ENCODE assay signal across 7 cellular contexts in genomic region chr1:3858231-3858981, GRCh38. TPM values are rescaled to one million over a fixed set of nuclear protein-coding genes. Genes with fewer than 3 reads are reported as not detected.
DNase-seq lines count a peak whose midpoint lies in the region; ATAC-seq and TF ChIP-seq lines count a peak whose summit lies in the region.

No MANE protein-coding gene starts in this region.

- DNase-seq in EL: peak; percentile 13
- peak; percentile 21 for DNase-seq in LNCaP clone FGC (ENCODE audit: low read depth)
- DNase-seq in amniotic epithelial cell (ENCODE audit: low read depth): peak; percentile 31
- no peak for DNase-seq in gastrocnemius medialis
- DNase-seq in germinal center (ENCODE audit: low spot score): no peak

- TF ChIP-seq CTCF in LNCaP clone FGC (IDR thresholded peaks at IDR 0.05; ENCODE audit: control insufficient read depth, extremely low read depth, insufficient read depth): peak; percentile 20; the same call in 1 of the 2 replicates
- no peak for TF ChIP-seq CTCF in gastrocnemius medialis (IDR thresholded peaks at IDR 0.05 in 4 of 5, conservative IDR thresholded peaks at IDR 0.05 in 1 of 5)

- H3K36me3 ChIP-seq in iPS-15b (ENCODE audit: control insufficient read depth, insufficient read depth, low read length) (no peaks in the 10 kb centered on the region), gastrocnemius medialis (no peaks in the 10 kb centered on the region)

- TF ChIP-seq POLR2A in gastrocnemius medialis (IDR thresholded peaks at IDR 0.05): no peak

- H3K9me3 ChIP-seq in iPS-15b (ENCODE audit: control insufficient read depth, insufficient read depth, low read length) (no peaks in the 10 kb centered on the region), gastrocnemius medialis (no peaks in the 10 kb centered on the region)

- intact Hi-C loops in gastrocnemius medialis (cut with DNase I; ENCODE audit: low total_unique reads): loop anchor here (5.0 kb wide), 1 partner anchor 61 kb away; the partner anchor contains the start of gene LRRC47

- in situ Hi-C loops in gastrocnemius medialis (cut with MboI; ENCODE audit: low sequenced_read_pairs in 4 of 4): no loop called here

- H3K27me3 ChIP-seq in iPS-15b (ENCODE audit: control insufficient read depth, insufficient read depth, low read length) (peaks cover 4% of the 10 kb centered on the region), gastrocnemius medialis (no peaks in the 10 kb centered on the region)

- H3K9ac ChIP-seq in iPS-15b (ENCODE audit: low read depth, low read length): no peak overlapping the region

- H3K4me1 ChIP-seq in iPS-15b (ENCODE audit: control insufficient read depth, insufficient read depth, low read length) (peaks cover 3% of the 10 kb centered on the region), gastrocnemius medialis (peaks cover 19 to 22% of the 10 kb centered on the region in 2 donors)

- no peak for ATAC-seq in gastrocnemius medialis
- no peak for ATAC-seq in HG02840 (IDR thresholded peaks at IDR 0.05; ENCODE audit: low FRiP score, unreplicated experiment)

- H3K4me3 ChIP-seq in LNCaP clone FGC (ENCODE audit: low read depth, low read length) (peak overlapping the region; percentile 94), iPS-15b (ENCODE audit: low read depth, low read length) (peak overlapping the region; percentile 87), gastrocnemius medialis (peak overlapping the region; percentile 66 to 92 (median 84))

- peak overlapping the region in 2 of 4 donors; percentile 83 to 84 for H3K27ac ChIP-seq in gastrocnemius medialis

RNA-seq across cellular contexts. Expression of gene DFFB, which starts 1.1 kb away (rescaled TPM):
- total RNA-seq in gastrocnemius medialis: 1 to 10 TPM; 1.3 to 3.6 (median 3.1) TPM

RNA-seq across cellular contexts. Expression of gene CEP104, which starts 1.4 kb away (rescaled TPM):
- total RNA-seq in gastrocnemius medialis: 10 to 100 TPM; 16.6 to 39.0 (median 21.9) TPM

RNA-seq across cellular contexts. Expression of gene C1orf174, which starts 41.7 kb away (rescaled TPM):
- total RNA-seq in gastrocnemius medialis: 10 to 100 TPM; 10.1 to 28.5 (median 13.5) TPM

Comparison
In these comparisons a context has a peak if more than half of its experiments do, and no peak if none do; other contexts are left out.
1. DNase-seq: peak in EL (single experiment), LNCaP clone FGC (single experiment) and amniotic epithelial cell (single experiment); none in gastrocnemius medialis (0 of 2) and germinal center (single experiment).
2. Peak in every context shown above with its lines, with median percentiles within 50 percentile points of each other: H3K4me3 ChIP-seq.